In the genomic region with DNA sequence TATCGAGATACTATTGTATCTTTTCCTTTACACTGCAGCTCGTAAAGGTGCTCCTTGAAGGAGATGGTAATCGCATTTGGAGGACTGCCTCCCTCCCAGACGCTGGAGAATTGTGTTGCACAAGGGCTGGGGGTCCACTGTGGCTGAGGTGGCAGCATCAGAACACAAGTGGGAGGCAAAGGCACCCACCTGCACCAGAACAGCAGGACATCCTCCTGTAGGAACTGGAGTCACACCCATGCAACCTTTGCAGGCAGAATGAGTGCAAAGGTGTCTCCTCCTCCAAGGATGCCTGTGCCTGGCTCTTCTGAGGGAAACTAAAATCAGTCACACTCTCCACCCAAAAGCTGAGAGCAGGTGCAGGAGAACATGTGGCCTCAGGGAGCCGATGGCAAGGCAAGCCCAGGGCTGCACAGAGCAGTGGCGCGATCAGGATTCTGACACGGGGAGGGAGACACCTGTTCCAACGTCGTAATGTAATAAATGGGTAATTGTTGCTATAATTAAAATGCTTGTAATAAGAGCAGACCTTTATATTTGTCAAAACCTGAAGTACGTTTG, we compare ENCODE assay signal across 27 cellular contexts.
"Had no signal": no experiment of that assay in that cellular context is flagged by ENCODE, and none has a peak within 500 bp of the region (broad histone marks: within the 10 kb centered on the region; RNA-seq: fewer than 3 reads in every experiment).

No MANE protein-coding gene starts in this region.

- H3K4me1 Mint-ChIP-seq: memory B cell; mesothelial cell of epicardium; naive thymus-derived CD8-positive, alpha-beta T cell; neural crest cell; stimulated activated naive CD8-positive, alpha-beta T cell treated with anti-CD3 and anti-CD28 coated beads, Interleukin-15, amount 100 ng/mL, for 72 hours had no signal

- DNase-seq: cortex of kidney; effector memory CD8-positive, alpha-beta T cell; erythroblast; esophagus squamous epithelium; foreskin melanocyte; glutamatergic neuron; heart right ventricle; hippocampal formation; kidney glomerular epithelial cell; naive thymus-derived CD8-positive, alpha-beta T cell; right lobe of liver; small intestine; stimulated activated CD4-positive, alpha-beta T cell treated with anti-CD3 and anti-CD28 coated beads, Interleukin-15, amount 100 ng/mL, for 24 hours; stimulated activated CD4-positive, alpha-beta T cell treated with anti-CD3 and anti-CD28 coated beads, Interleukin-4, amount 100 ng/mL, for 1 hour; stimulated activated CD8-positive, alpha-beta memory T cell treated with anti-CD3 and anti-CD28 coated beads, Interleukin-4, amount 100 ng/mL, for 48 hours; stimulated activated naive CD4-positive, alpha-beta T cell; stimulated activated naive CD8-positive, alpha-beta T cell treated with anti-CD3 and anti-CD28 coated beads, Interleukin-15, amount 100 ng/mL, for 72 hours; thyroid gland; trophoblast cell had no signal

- H3K36me3 ChIP-seq: esophagus squamous epithelium, heart right ventricle, neutrophil, right lobe of liver, thyroid gland, vagina had no signal

- H3K4me3 ChIP-seq: esophagus squamous epithelium, heart right ventricle, lung, right lobe of liver, thyroid gland, vagina had no signal

- H3K4me3 Mint-ChIP-seq: effector memory CD8-positive, alpha-beta T cell; memory B cell; mesothelial cell of epicardium; naive thymus-derived CD8-positive, alpha-beta T cell; neural crest cell; stimulated activated naive CD8-positive, alpha-beta T cell treated with anti-CD3 and anti-CD28 coated beads, Interleukin-15, amount 100 ng/mL, for 72 hours had no signal

- H3K9me3 Mint-ChIP-seq: effector memory CD8-positive, alpha-beta T cell; memory B cell; mesothelial cell of epicardium; naive thymus-derived CD8-positive, alpha-beta T cell; neural crest cell; stimulated activated naive CD8-positive, alpha-beta T cell treated with anti-CD3 and anti-CD28 coated beads, Interleukin-15, amount 100 ng/mL, for 72 hours had no signal

- H3K4me1 ChIP-seq: esophagus squamous epithelium, heart right ventricle, parathyroid adenoma, right lobe of liver, thyroid gland, vagina had no signal

- H3K36me3 Mint-ChIP-seq: memory B cell; mesothelial cell of epicardium; naive thymus-derived CD8-positive, alpha-beta T cell had no signal

- H3K27me3 Mint-ChIP-seq: stimulated activated naive CD8-positive, alpha-beta T cell treated with anti-CD3 and anti-CD28 coated beads, Interleukin-15, amount 100 ng/mL, for 72 hours had no signal

- ATAC-seq: effector memory CD8-positive, alpha-beta T cell; heart right ventricle; naive thymus-derived CD8-positive, alpha-beta T cell; right lobe of liver; stimulated activated naive CD8-positive, alpha-beta T cell treated with anti-CD3 and anti-CD28 coated beads, Interleukin-15, amount 100 ng/mL, for 72 hours had no signal

- H3K27ac Mint-ChIP-seq: effector memory CD8-positive, alpha-beta T cell; memory B cell; mesothelial cell of epicardium; naive thymus-derived CD8-positive, alpha-beta T cell; progenitor cell of endocrine pancreas; stimulated activated naive CD8-positive, alpha-beta T cell treated with anti-CD3 and anti-CD28 coated beads, Interleukin-15, amount 100 ng/mL, for 72 hours had no signal

- H3K9me3 ChIP-seq: esophagus squamous epithelium, heart right ventricle, neutrophil, right lobe of liver, thyroid gland, vagina had no signal
